Comparison of ENCODE assay signal across 21 cellular contexts in genomic region chr7:43891069-43891955, GRCh38.
"Had no signal": no experiment of that assay in that cellular context is flagged by ENCODE, and none has a peak within 500 bp of the region (broad histone marks: within the 10 kb centered on the region; RNA-seq: fewer than 3 reads in every experiment).

No MANE protein-coding gene starts in this region.

- H3K27ac Mint-ChIP-seq: activated CD8-positive, alpha-beta T cell treated with anti-CD3 and anti-CD28 coated beads for 36 hours; activated naive CD4-positive, alpha-beta T cell treated with anti-CD3 and anti-CD28 coated beads, Interleukin-2, amount 10 ng/mL, durations not matched to agents 7 days and 5 days; dendritic cell treated with granulocyte-macrophage colony-stimulating factor and Interleukin-4, amounts not matched to agents 40 ng/mL and 50 ng/mL, for 4 days had no signal

- H3K4me1 Mint-ChIP-seq: WTC11 had no signal

- H3K36me3 ChIP-seq: uterus had no signal

- H3K4me3 ChIP-seq: ascending aorta, esophagus muscularis mucosa, lower lobe of right lung, right atrium auricular region, tibial nerve, uterus had no signal

- H3K36me3 Mint-ChIP-seq: WTC11 had no signal

- DNase-seq: activated CD4-positive, alpha-beta T cell treated with anti-CD3 and anti-CD28 coated beads for 4 hours; activated naive CD4-positive, alpha-beta T cell treated with anti-CD3 and anti-CD28 coated beads, Interleukin-2, amount 10 ng/mL, durations not matched to agents 7 days and 5 days; activated naive CD8-positive, alpha-beta T cell treated with anti-CD3 and anti-CD28 coated beads, Interleukin-2, amount 50 U/mL, for 24 hours; activated T-cell treated with anti-CD3 and anti-CD28 coated beads, Interleukin-2, amount 50 U/mL, for 24 hours; cerebellar nuclear complex; effector CD8-positive, alpha-beta T cell; islet precursor cell; lower lobe of right lung; stimulated activated CD4-positive, alpha-beta T cell treated with anti-CD3 and anti-CD28 coated beads, Interleukin-2, amount 100 ng/mL, for 24 hours; stimulated activated naive CD8-positive, alpha-beta T cell treated with anti-CD3 and anti-CD28 coated beads, Interleukin-15, Interleukin-2, amounts not matched to agents 100 U/mL and 50 U/mL, for 24 hours; substantia nigra; uterus had no signal

- H3K9me3 ChIP-seq: ascending aorta, esophagus muscularis mucosa, lower lobe of right lung, prostate gland, right atrium auricular region, tibial nerve, uterus had no signal

- H3K27me3 Mint-ChIP-seq: activated CD8-positive, alpha-beta T cell treated with anti-CD3 and anti-CD28 coated beads for 36 hours; activated naive CD4-positive, alpha-beta T cell treated with anti-CD3 and anti-CD28 coated beads, Interleukin-2, amount 10 ng/mL, durations not matched to agents 7 days and 5 days; activated naive CD8-positive, alpha-beta T cell treated with anti-CD3 and anti-CD28 coated beads, Interleukin-2, amount 50 U/mL, for 24 hours; activated T-cell treated with anti-CD3 and anti-CD28 coated beads, Interleukin-2, amount 50 U/mL, for 24 hours; dendritic cell treated with granulocyte-macrophage colony-stimulating factor and Interleukin-4, amounts not matched to agents 40 ng/mL and 50 ng/mL, for 4 days; naive thymus-derived CD8-positive, alpha-beta T cell had no signal

- H3K4me3 Mint-ChIP-seq: activated CD8-positive, alpha-beta T cell treated with anti-CD3 and anti-CD28 coated beads for 36 hours; activated naive CD4-positive, alpha-beta T cell treated with anti-CD3 and anti-CD28 coated beads, Interleukin-2, amount 10 ng/mL, durations not matched to agents 7 days and 5 days; activated naive CD8-positive, alpha-beta T cell treated with anti-CD3 and anti-CD28 coated beads, Interleukin-2, amount 50 U/mL, for 24 hours; activated T-cell treated with anti-CD3 and anti-CD28 coated beads, Interleukin-2, amount 50 U/mL, for 24 hours; dendritic cell treated with granulocyte-macrophage colony-stimulating factor and Interleukin-4, amounts not matched to agents 40 ng/mL and 50 ng/mL, for 4 days; WTC11 had no signal

- ATAC-seq: WTC11 had no signal

- H3K9me3 Mint-ChIP-seq: activated CD8-positive, alpha-beta T cell treated with anti-CD3 and anti-CD28 coated beads for 36 hours; activated naive CD4-positive, alpha-beta T cell treated with anti-CD3 and anti-CD28 coated beads, Interleukin-2, amount 10 ng/mL, durations not matched to agents 7 days and 5 days; activated naive CD8-positive, alpha-beta T cell treated with anti-CD3 and anti-CD28 coated beads, Interleukin-2, amount 50 U/mL, for 24 hours; activated T-cell treated with anti-CD3 and anti-CD28 coated beads, Interleukin-2, amount 50 U/mL, for 24 hours; dendritic cell treated with granulocyte-macrophage colony-stimulating factor and Interleukin-4, amounts not matched to agents 40 ng/mL and 50 ng/mL, for 4 days; naive thymus-derived CD8-positive, alpha-beta T cell had no signal

- H3K27me3 ChIP-seq: ascending aorta, esophagus muscularis mucosa, right atrium auricular region, tibial nerve, uterus had no signal

- H3K27ac ChIP-seq: ascending aorta, esophagus muscularis mucosa, lower lobe of right lung, right atrium auricular region, tibial nerve, uterus had no signal
